Comparison of ENCODE assay signal across 8 cellular contexts in genomic region chr2:207163815-207164747, GRCh38. TPM values are rescaled to one million over a fixed set of nuclear protein-coding genes. Genes with fewer than 3 reads are reported as not detected.
DNase-seq lines count a peak whose midpoint lies in the region; ATAC-seq and TF ChIP-seq lines count a peak whose summit lies in the region.

No MANE protein-coding gene starts in this region.

- peak; percentile 28 for DNase-seq in MM.1S
- DNase-seq in right cardiac atrium, result peak; percentile 62 to 86 (median 82)
- DNase-seq in progenitor cell of endocrine pancreas (ENCODE audit: low spot score, unreplicated experiment), result peak; percentile 14
- DNase-seq in NCI-H2196 (lab: John Stamatoyannopoulos, UW; ENCODE audit: unreplicated experiment), result no peak

- intact Hi-C loops in right cardiac atrium (cut with DNase I), result loop anchor here in 3 of 4 donors (5.0 to 10.0 kb wide), 4 partner anchors 82 to 311 kb away; no protein-coding TSS in a partner anchor

- peaks cover 23% of the 10 kb centered on the region for H3K4me1 Mint-ChIP-seq in progenitor cell of endocrine pancreas (ENCODE audit: low read depth)

- H3K79me2 ChIP-seq in DOHH2 (ENCODE audit: control insufficient read depth, low read length), result no peaks in the 10 kb centered on the region
- H3K79me2 ChIP-seq in MM.1S (ENCODE audit: low read length), result peaks cover 52% of the 10 kb centered on the region

- TF ChIP-seq CTCF in DOHH2 (IDR thresholded peaks at IDR 0.05; ENCODE audit: low read depth, low read length, poor library complexity, severe bottlenecking), result no peak
- no peak for TF ChIP-seq CTCF in MM.1S (IDR thresholded peaks at IDR 0.05; ENCODE audit: low read length)
- no peak for TF ChIP-seq CTCF in progenitor cell of endocrine pancreas (IDR thresholded peaks at IDR 0.05; ENCODE audit: unreplicated experiment)

- peak overlapping the region; percentile 94 for H3K4me3 Mint-ChIP-seq in progenitor cell of endocrine pancreas (ENCODE audit: low read depth)

- ATAC-seq in right cardiac atrium (peak; percentile 42), GM21526 (IDR thresholded peaks at IDR 0.05; ENCODE audit: low FRiP score, unreplicated experiment) (no peak), GM21529 (IDR thresholded peaks at IDR 0.05; ENCODE audit: unreplicated experiment) (no peak)

- no peak overlapping the region for H2AFZ ChIP-seq in MM.1S (ENCODE audit: low read length)

- no peaks in the 10 kb centered on the region for H3K27me3 Mint-ChIP-seq in progenitor cell of endocrine pancreas

- peak overlapping the region; percentile 82; the same call in 1 of the 2 replicates for H3K9ac ChIP-seq in MM.1S (ENCODE audit: low read length)

- no peaks in the 10 kb centered on the region for H3K9me3 ChIP-seq in DOHH2 (ENCODE audit: control insufficient read depth, insufficient read depth, low read length)
- H3K9me3 ChIP-seq in MM.1S (replicated peaks; ENCODE audit: insufficient read depth, low read length), result no peaks in the 10 kb centered on the region
- no peaks in the 10 kb centered on the region for H3K9me3 ChIP-seq in right cardiac atrium (ENCODE audit: control insufficient read depth, low read length)

- H3F3A ChIP-seq in DOHH2 (ENCODE audit: control insufficient read depth, insufficient read depth), result no peaks in the 10 kb centered on the region
- peaks cover 9% of the 10 kb centered on the region; the same call in 1 of the 2 replicates for H3F3A ChIP-seq in MM.1S (ENCODE audit: insufficient read depth, low read length)

- no peaks in the 10 kb centered on the region for H3K9me3 Mint-ChIP-seq in progenitor cell of endocrine pancreas (ENCODE audit: low read depth)

- WGBS in right cardiac atrium, result under 1% methylated on average over 20 of the region's 20 CpGs

- H3K4me1 ChIP-seq in DOHH2 (ENCODE audit: control insufficient read depth, low read length) (peaks cover 9% of the 10 kb centered on the region; the same call in 1 of the 2 replicates), MM.1S (ENCODE audit: low read length) (peaks cover 12% of the 10 kb centered on the region; the same call in 1 of the 2 replicates), right cardiac atrium (ENCODE audit: control insufficient read depth, insufficient read depth, low read length) (peaks cover 8% of the 10 kb centered on the region)

- peak overlapping the region; percentile 12; the same call in 1 of the 2 replicates for H3K4me2 ChIP-seq in DOHH2 (ENCODE audit: low read length)
- peak overlapping the region; percentile 76 for H3K4me2 ChIP-seq in MM.1S (ENCODE audit: low read depth, low read length)

- H3K9me2 ChIP-seq in DOHH2 (replicated peaks; ENCODE audit: control insufficient read depth, low read length) (no peaks in the 10 kb centered on the region), MM.1S (replicated peaks; ENCODE audit: insufficient read depth, low read length) (no peaks in the 10 kb centered on the region)

- peak overlapping the region; percentile 100 for H3K27ac Mint-ChIP-seq in progenitor cell of endocrine pancreas

- H3K27ac ChIP-seq in DOHH2 (ENCODE audit: low read depth, low read length) (no peak overlapping the region), MM.1S (ENCODE audit: low read length) (no peak overlapping the region), angular gyrus (ENCODE audit: low read depth, low read length) (peak overlapping the region; percentile 96), right cardiac atrium (ENCODE audit: low read length) (peak overlapping the region; percentile 99)

- H3K4me3 ChIP-seq in DOHH2 (ENCODE audit: low read length) (no peak overlapping the region), MM.1S (ENCODE audit: low read length) (peak overlapping the region; percentile 80), right cardiac atrium (ENCODE audit: low read length) (peak overlapping the region; percentile 97)

- H3K36me3 ChIP-seq in DOHH2 (ENCODE audit: control insufficient read depth, low read length) (no peaks in the 10 kb centered on the region), MM.1S (replicated peaks; ENCODE audit: insufficient read depth, low read length) (no peaks in the 10 kb centered on the region)

- H3K36me3 Mint-ChIP-seq in progenitor cell of endocrine pancreas (ENCODE audit: insufficient read depth), result no peaks in the 10 kb centered on the region

- peaks cover 65% of the 10 kb centered on the region for H3K27me3 ChIP-seq in DOHH2 (ENCODE audit: control insufficient read depth, low read length)
- no peaks in the 10 kb centered on the region for H3K27me3 ChIP-seq in MM.1S (replicated peaks; ENCODE audit: insufficient read depth, low read length)
- H3K27me3 ChIP-seq in right cardiac atrium (ENCODE audit: control insufficient read depth, insufficient read depth), result no peaks in the 10 kb centered on the region

- no peaks in the 10 kb centered on the region for H4K20me1 ChIP-seq in DOHH2 (ENCODE audit: control insufficient read depth, insufficient read depth, low read depth, low read length)
- H4K20me1 ChIP-seq in MM.1S (ENCODE audit: insufficient read depth, low read length), result 0 out of 2 replicates have a peak, but pooled peaks cover under 1% of the 10 kb centered on the region

RNA-seq across cellular contexts. Expression of gene KLF7, which starts 1.7 kb away (rescaled TPM):
- total RNA-seq in right cardiac atrium, result 10 to 100 TPM; 18.2 to 35.6 (median 27.0) TPM
- 6.0 TPM for polyA plus RNA-seq in right cardiac atrium
- total RNA-seq in progenitor cell of endocrine pancreas, result 26.6 and 27.1 TPM in 2 replicates

Comparison
In these comparisons a context has a peak if more than half of its experiments do, and no peak if none do; other contexts are left out.
1. H3K27ac ChIP-seq: peak in angular gyrus (single experiment) and right cardiac atrium (single experiment); none in DOHH2 (single experiment) and MM.1S (single experiment).
2. ATAC-seq: peak in right cardiac atrium (2 of 2); none in GM21526 (single experiment) and GM21529 (single experiment).